ENCODE assay signal across 1 cellular context in the genomic region with DNA sequence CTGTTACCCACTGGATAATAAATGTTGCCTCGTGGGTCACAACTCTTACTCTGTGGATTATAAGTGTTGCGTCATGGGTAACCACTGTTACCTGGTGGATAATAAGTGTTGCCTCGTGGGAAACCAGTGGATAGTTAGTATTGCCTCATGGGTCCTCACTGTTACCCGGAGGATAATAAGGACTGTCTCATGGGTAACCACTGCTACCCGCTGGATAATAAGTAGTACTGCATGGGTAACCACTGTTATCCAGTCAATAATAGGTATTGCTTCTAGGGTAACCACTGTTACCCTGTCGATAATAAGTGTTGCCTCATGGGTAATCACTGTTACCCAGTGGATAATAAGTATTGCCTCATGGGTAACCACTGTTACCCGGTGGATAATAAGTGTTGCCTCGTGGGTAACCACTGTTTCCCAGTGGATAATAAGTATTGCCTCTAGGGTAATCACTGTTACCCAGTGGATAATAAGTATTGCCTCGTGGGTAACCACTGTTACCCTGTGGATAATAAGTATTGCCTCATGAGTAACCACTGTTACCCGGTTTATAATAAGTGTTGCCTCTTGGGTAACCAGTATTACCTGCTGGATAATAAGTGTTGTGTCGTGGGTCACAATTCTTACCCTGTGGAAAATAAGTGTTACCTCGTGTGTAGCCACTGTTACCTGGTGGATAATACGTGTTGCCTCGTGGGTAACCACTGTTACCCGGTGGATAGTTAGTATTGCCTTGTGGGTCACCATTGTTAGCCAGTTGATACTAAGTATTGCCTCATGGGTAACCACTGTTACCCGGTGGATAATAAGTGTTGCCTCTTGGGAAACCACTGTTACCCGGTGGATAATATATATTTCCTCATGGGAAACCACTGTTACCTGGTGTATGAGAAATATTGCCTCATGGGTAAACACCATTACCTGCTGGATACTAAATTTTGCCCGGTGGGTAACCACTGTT.
TF ChIP-seq lines count a peak whose summit lies in the region.

No MANE protein-coding gene starts in this region.

TF ChIP-seq in GM12878, 131 proteins besides CTCF, POLR2A, EP300 and RAD21 (continues in another document):
- TF ChIP-seq HDAC6 (IDR thresholded peaks at IDR 0.05; ENCODE audit: unreplicated experiment) (no peak), NRF1 (conservative IDR thresholded peaks at IDR 0.05; ENCODE audit: low read depth, low read length) (no peak), KDM1A (IDR thresholded peaks at IDR 0.05; ENCODE audit: borderline replicate concordance) (0 out of 2 replicates have a peak, but pooled peaks have one; percentile 67), TAF1 (IDR thresholded peaks at IDR 0.05; ENCODE audit: borderline replicate concordance, low read depth, low read length) (no peak), CBFB (IDR thresholded peaks at IDR 0.05; ENCODE audit: low read depth) (no peak; the same call in 1 of the 2 replicates), TARDBP (IDR thresholded peaks at IDR 0.05; ENCODE audit: borderline replicate concordance) (no peak), SIX5 (IDR thresholded peaks at IDR 0.05; ENCODE audit: low read depth, low read length, severe bottlenecking) (no peak), SUPT20H (IDR thresholded peaks at IDR 0.05; ENCODE audit: borderline replicate concordance, control insufficient read depth, low read depth, low read length) (no peak), GATAD2B (conservative IDR thresholded peaks at IDR 0.05; ENCODE audit: low read depth) (0 out of 2 replicates have a peak, but pooled peaks have one; percentile 14), HCFC1 (IDR thresholded peaks at IDR 0.05; ENCODE audit: low read length) (no peak), PAX5 (IDR thresholded peaks at IDR 0.05; ENCODE audit: borderline replicate concordance, low read depth, low read length) (no peak; the same call in 1 of the 2 replicates), RAD51 (IDR thresholded peaks at IDR 0.05) (peak; percentile 49), ZNF384 (IDR thresholded peaks at IDR 0.05; ENCODE audit: borderline replicate concordance, low read depth, low read length) (no peak), IKZF2 (IDR thresholded peaks at IDR 0.05) (no peak), STAT3 (IDR thresholded peaks at IDR 0.05; ENCODE audit: low read depth, low read length) (no peak), EED (IDR thresholded peaks at IDR 0.05; ENCODE audit: low read depth) (no peak), CEBPB (IDR thresholded peaks at IDR 0.05; ENCODE audit: borderline replicate concordance in 1 of 2, low read depth in 2 of 2, low read length in 2 of 2) (peak in 1 of 2 experiments; percentile 74; a peak in 1 of 4 replicates), ZNF274 (IDR thresholded peaks at IDR 0.05; ENCODE audit: insufficient read depth, insufficient read length) (no peak), EGR1 (IDR thresholded peaks at IDR 0.05; ENCODE audit: borderline replicate concordance in 1 of 2, low read depth in 2 of 2, low read length in 2 of 2) (no peak), NFYA (IDR thresholded peaks at IDR 0.05; ENCODE audit: borderline replicate concordance, low read depth, low read length) (no peak), POU2F2 (IDR thresholded peaks at IDR 0.05; ENCODE audit: borderline replicate concordance, low read depth, low read length) (no peak; the same call in 1 of the 3 replicates), MXI1 (IDR thresholded peaks at IDR 0.05; ENCODE audit: low read depth, low read length) (no peak), CBX5 (IDR thresholded peaks at IDR 0.05; ENCODE audit: low read depth) (no peak), YY1 (IDR thresholded peaks at IDR 0.05; ENCODE audit: low read depth, low read length) (no peak), MTA2 (IDR thresholded peaks at IDR 0.05; ENCODE audit: low read depth) (no peak), BACH1 (IDR thresholded peaks at IDR 0.05; ENCODE audit: borderline replicate concordance) (no peak; the same call in 1 of the 2 replicates), ZSCAN29 (IDR thresholded peaks at IDR 0.05) (no peak), MEF2B (IDR thresholded peaks at IDR 0.05; ENCODE audit: partially characterized antibody, poor library complexity, severe bottlenecking) (peak; percentile 16), DPF2 (IDR thresholded peaks at IDR 0.05) (no peak), RCOR1 (conservative IDR thresholded peaks at IDR 0.05; ENCODE audit: low read depth, low read length) (no peak), SP1 (IDR thresholded peaks at IDR 0.05; ENCODE audit: low read depth, low read length) (no peak), IRF4 (IDR thresholded peaks at IDR 0.05; ENCODE audit: low read depth, low read length) (no peak), TCF12 (IDR thresholded peaks at IDR 0.05; ENCODE audit: low read depth, low read length) (no peak), CBX3 (IDR thresholded peaks at IDR 0.05; ENCODE audit: borderline replicate concordance, low read depth) (no peak), ZNF207 (IDR thresholded peaks at IDR 0.05; ENCODE audit: borderline replicate concordance) (no peak)
- TF ChIP-seq, protein P1, sequence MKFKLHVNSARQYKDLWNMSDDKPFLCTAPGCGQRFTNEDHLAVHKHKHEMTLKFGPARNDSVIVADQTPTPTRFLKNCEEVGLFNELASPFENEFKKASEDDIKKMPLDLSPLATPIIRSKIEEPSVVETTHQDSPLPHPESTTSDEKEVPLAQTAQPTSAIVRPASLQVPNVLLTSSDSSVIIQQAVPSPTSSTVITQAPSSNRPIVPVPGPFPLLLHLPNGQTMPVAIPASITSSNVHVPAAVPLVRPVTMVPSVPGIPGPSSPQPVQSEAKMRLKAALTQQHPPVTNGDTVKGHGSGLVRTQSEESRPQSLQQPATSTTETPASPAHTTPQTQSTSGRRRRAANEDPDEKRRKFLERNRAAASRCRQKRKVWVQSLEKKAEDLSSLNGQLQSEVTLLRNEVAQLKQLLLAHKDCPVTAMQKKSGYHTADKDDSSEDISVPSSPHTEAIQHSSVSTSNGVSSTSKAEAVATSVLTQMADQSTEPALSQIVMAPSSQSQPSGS (IDR thresholded peaks at IDR 0.05; ENCODE audit: low read length), result peak; percentile 32; the same call in 1 of the 2 replicates
- TF ChIP-seq, protein P2, sequence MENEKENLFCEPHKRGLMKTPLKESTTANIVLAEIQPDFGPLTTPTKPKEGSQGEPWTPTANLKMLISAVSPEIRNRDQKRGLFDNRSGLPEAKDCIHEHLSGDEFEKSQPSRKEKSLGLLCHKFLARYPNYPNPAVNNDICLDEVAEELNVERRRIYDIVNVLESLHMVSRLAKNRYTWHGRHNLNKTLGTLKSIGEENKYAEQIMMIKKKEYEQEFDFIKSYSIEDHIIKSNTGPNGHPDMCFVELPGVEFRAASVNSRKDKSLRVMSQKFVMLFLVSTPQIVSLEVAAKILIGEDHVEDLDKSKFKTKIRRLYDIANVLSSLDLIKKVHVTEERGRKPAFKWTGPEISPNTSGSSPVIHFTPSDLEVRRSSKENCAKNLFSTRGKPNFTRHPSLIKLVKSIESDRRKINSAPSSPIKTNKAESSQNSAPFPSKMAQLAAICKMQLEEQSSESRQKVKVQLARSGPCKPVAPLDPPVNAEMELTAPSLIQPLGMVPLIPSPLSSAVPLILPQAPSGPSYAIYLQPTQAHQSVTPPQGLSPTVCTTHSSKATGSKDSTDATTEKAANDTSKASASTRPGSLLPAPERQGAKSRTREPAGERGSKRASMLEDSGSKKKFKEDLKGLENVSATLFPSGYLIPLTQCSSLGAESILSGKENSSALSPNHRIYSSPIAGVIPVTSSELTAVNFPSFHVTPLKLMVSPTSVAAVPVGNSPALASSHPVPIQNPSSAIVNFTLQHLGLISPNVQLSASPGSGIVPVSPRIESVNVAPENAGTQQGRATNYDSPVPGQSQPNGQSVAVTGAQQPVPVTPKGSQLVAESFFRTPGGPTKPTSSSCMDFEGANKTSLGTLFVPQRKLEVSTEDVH (IDR thresholded peaks at IDR 0.05; ENCODE audit: low read depth, partially characterized antibody), result no peak
- TF ChIP-seq, protein P3, sequence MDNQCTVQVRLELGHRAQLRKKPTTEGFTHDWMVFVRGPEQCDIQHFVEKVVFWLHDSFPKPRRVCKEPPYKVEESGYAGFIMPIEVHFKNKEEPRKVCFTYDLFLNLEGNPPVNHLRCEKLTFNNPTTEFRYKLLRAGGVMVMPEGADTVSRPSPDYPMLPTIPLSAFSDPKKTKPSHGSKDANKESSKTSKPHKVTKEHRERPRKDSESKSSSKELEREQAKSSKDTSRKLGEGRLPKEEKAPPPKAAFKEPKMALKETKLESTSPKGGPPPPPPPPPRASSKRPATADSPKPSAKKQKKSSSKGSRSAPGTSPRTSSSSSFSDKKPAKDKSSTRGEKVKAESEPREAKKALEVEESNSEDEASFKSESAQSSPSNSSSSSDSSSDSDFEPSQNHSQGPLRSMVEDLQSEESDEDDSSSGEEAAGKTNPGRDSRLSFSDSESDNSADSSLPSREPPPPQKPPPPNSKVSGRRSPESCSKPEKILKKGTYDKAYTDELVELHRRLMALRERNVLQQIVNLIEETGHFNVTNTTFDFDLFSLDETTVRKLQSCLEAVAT (IDR thresholded peaks at IDR 0.05), result no peak
- TF ChIP-seq, protein P4, sequence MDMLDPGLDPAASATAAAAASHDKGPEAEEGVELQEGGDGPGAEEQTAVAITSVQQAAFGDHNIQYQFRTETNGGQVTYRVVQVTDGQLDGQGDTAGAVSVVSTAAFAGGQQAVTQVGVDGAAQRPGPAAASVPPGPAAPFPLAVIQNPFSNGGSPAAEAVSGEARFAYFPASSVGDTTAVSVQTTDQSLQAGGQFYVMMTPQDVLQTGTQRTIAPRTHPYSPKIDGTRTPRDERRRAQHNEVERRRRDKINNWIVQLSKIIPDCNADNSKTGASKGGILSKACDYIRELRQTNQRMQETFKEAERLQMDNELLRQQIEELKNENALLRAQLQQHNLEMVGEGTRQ (IDR thresholded peaks at IDR 0.05; ENCODE audit: borderline replicate concordance, low read depth, low read length), result no peak
- TF ChIP-seq, protein P5, sequence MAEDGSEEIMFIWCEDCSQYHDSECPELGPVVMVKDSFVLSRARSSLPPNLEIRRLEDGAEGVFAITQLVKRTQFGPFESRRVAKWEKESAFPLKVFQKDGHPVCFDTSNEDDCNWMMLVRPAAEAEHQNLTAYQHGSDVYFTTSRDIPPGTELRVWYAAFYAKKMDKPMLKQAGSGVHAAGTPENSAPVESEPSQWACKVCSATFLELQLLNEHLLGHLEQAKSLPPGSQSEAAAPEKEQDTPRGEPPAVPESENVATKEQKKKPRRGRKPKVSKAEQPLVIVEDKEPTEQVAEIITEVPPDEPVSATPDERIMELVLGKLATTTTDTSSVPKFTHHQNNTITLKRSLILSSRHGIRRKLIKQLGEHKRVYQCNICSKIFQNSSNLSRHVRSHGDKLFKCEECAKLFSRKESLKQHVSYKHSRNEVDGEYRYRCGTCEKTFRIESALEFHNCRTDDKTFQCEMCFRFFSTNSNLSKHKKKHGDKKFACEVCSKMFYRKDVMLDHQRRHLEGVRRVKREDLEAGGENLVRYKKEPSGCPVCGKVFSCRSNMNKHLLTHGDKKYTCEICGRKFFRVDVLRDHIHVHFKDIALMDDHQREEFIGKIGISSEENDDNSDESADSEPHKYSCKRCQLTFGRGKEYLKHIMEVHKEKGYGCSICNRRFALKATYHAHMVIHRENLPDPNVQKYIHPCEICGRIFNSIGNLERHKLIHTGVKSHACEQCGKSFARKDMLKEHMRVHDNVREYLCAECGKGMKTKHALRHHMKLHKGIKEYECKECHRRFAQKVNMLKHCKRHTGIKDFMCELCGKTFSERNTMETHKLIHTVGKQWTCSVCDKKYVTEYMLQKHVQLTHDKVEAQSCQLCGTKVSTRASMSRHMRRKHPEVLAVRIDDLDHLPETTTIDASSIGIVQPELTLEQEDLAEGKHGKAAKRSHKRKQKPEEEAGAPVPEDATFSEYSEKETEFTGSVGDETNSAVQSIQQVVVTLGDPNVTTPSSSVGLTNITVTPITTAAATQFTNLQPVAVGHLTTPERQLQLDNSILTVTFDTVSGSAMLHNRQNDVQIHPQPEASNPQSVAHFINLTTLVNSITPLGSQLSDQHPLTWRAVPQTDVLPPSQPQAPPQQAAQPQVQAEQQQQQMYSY (CRISPR knock-in tag; IDR thresholded peaks at IDR 0.05), result peak; percentile 89
- TF ChIP-seq, protein P6, sequence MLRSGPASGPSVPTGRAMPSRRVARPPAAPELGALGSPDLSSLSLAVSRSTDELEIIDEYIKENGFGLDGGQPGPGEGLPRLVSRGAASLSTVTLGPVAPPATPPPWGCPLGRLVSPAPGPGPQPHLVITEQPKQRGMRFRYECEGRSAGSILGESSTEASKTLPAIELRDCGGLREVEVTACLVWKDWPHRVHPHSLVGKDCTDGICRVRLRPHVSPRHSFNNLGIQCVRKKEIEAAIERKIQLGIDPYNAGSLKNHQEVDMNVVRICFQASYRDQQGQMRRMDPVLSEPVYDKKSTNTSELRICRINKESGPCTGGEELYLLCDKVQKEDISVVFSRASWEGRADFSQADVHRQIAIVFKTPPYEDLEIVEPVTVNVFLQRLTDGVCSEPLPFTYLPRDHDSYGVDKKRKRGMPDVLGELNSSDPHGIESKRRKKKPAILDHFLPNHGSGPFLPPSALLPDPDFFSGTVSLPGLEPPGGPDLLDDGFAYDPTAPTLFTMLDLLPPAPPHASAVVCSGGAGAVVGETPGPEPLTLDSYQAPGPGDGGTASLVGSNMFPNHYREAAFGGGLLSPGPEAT (IDR thresholded peaks at IDR 0.05; ENCODE audit: low read depth), result 0 out of 2 replicates have a peak, but pooled peaks have one; percentile 19
- TF ChIP-seq, protein P7, sequence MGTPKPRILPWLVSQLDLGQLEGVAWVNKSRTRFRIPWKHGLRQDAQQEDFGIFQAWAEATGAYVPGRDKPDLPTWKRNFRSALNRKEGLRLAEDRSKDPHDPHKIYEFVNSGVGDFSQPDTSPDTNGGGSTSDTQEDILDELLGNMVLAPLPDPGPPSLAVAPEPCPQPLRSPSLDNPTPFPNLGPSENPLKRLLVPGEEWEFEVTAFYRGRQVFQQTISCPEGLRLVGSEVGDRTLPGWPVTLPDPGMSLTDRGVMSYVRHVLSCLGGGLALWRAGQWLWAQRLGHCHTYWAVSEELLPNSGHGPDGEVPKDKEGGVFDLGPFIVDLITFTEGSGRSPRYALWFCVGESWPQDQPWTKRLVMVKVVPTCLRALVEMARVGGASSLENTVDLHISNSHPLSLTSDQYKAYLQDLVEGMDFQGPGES (IDR thresholded peaks at IDR 0.05), result no peak
- TF ChIP-seq, protein P8, sequence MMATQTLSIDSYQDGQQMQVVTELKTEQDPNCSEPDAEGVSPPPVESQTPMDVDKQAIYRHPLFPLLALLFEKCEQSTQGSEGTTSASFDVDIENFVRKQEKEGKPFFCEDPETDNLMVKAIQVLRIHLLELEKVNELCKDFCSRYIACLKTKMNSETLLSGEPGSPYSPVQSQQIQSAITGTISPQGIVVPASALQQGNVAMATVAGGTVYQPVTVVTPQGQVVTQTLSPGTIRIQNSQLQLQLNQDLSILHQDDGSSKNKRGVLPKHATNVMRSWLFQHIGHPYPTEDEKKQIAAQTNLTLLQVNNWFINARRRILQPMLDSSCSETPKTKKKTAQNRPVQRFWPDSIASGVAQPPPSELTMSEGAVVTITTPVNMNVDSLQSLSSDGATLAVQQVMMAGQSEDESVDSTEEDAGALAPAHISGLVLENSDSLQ (IDR thresholded peaks at IDR 0.05), result no peak
- TF ChIP-seq, protein P9, sequence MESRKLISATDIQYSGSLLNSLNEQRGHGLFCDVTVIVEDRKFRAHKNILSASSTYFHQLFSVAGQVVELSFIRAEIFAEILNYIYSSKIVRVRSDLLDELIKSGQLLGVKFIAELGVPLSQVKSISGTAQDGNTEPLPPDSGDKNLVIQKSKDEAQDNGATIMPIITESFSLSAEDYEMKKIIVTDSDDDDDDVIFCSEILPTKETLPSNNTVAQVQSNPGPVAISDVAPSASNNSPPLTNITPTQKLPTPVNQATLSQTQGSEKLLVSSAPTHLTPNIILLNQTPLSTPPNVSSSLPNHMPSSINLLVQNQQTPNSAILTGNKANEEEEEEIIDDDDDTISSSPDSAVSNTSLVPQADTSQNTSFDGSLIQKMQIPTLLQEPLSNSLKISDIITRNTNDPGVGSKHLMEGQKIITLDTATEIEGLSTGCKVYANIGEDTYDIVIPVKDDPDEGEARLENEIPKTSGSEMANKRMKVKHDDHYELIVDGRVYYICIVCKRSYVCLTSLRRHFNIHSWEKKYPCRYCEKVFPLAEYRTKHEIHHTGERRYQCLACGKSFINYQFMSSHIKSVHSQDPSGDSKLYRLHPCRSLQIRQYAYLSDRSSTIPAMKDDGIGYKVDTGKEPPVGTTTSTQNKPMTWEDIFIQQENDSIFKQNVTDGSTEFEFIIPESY (IDR thresholded peaks at IDR 0.05), result no peak
